Comparison of ENCODE assay signal across 17 cellular contexts in the genomic region with DNA sequence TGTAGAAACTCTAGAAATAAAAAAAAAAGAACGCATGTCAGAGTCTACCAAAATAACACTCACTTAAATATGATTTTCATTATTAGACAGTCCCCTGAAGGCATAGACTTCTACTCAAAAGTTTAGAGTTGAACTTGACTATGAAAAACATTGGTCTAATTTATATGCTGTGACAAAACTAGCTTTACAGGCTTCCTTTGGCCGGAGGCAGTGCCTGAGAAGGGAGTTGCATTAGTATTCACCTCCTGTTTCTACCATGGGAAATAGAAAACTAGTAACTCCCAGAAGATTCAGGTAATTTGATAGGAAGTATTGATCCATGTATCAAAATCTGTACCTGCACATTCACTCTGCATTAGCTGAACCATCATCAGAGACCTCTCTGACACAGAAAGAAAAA.
DNase-seq lines count a peak whose midpoint lies in the region; ATAC-seq, FAIRE-seq and TF ChIP-seq lines count a peak whose summit lies in the region.
"Had no signal": no experiment of that assay in that cellular context is flagged by ENCODE, and none has a peak within 500 bp of the region (broad histone marks: within the 10 kb centered on the region; RNA-seq: fewer than 3 reads in every experiment).

No MANE protein-coding gene starts in this region.

- no peaks in the 10 kb centered on the region for H3K27me3 ChIP-seq in hepatocyte
- H3K27me3 ChIP-seq: MG63, neutrophil, right lobe of liver had no signal

- peak overlapping the region; percentile 16; the same call in 1 of the 2 replicates for H3K27ac Mint-ChIP-seq in WTC11
- no peak overlapping the region for H3K27ac Mint-ChIP-seq in activated T-cell treated with anti-CD3 and anti-CD28 coated beads, Interleukin-2, amount 50 U/mL, for 72 hours
- H3K27ac Mint-ChIP-seq: activated CD4-positive, alpha-beta T cell treated with anti-CD3 and anti-CD28 coated beads, Interleukin-2, amount 10 ng/mL, durations not matched to agents 24 days and 14 days had no signal

- no peaks in the 10 kb centered on the region for H3K36me3 ChIP-seq in HEK293 (ENCODE audit: control insufficient read depth in 2 of 2, insufficient read depth in 1 of 2, low read length in 2 of 2)
- H3K36me3 ChIP-seq in hepatocyte (replicated peaks; ENCODE audit: insufficient read depth, low read depth): no peaks in the 10 kb centered on the region
- H3K36me3 ChIP-seq: MG63, neutrophil, right lobe of liver had no signal

- H3K4me3 ChIP-seq in HEK293 (ENCODE audit: low read depth, low read length): no peak overlapping the region
- H3K4me3 ChIP-seq in hepatocyte: no peak overlapping the region
- H3K4me3 ChIP-seq: MG63, right lobe of liver had no signal

- H3K79me2 ChIP-seq in hepatocyte: peaks cover 58% of the 10 kb centered on the region

- H3K9me3 ChIP-seq in HEK293 (ENCODE audit: control insufficient read depth, insufficient read depth, low read depth, low read length): no peaks in the 10 kb centered on the region
- H3K9me3 ChIP-seq in hepatocyte (ENCODE audit: low read depth): no peaks in the 10 kb centered on the region
- H3K9me3 ChIP-seq: MG63, neutrophil, right lobe of liver had no signal

- H3K4me2 ChIP-seq in hepatocyte: peak overlapping the region; percentile 57

- 45% methylated on average over 2 of the region's 2 CpGs for WGBS in hepatocyte (ENCODE audit: low lambda C conversion rate, missing lambda C conversion rate)

- CTCF ChIA-PET in HEK293 (lab: Yijun Ruan, JAX) (interaction anchor here (0.6 to 1.1 kb wide), 2 partner anchors 39 to 281 kb away, joined by 3 read pairs; no protein-coding TSS in a partner anchor), WTC11 (lab: Charles Lee) (interaction anchor here (0.8 kb wide), 1 partner anchor 13 kb away, joined by 3 read pairs; no protein-coding TSS in a partner anchor)

- TF ChIP-seq CTCF in HEK293 (tag by site-specific recombination; IDR thresholded peaks at IDR 0.05) (no peak), WTC11 (IDR thresholded peaks at IDR 0.05) (no peak), hepatocyte (IDR thresholded peaks at IDR 0.05; ENCODE audit: poor library complexity) (no peak)

- no peak overlapping the region for H3K27ac ChIP-seq in HEK293 (ENCODE audit: extremely low read depth, low read depth, low read length)
- H3K27ac ChIP-seq in hepatocyte: peak overlapping the region; percentile 80
- H3K27ac ChIP-seq: neutrophil, right lobe of liver had no signal

- H3K27me3 Mint-ChIP-seq in WTC11 (ENCODE audit: low read depth): no peaks in the 10 kb centered on the region
- H3K27me3 Mint-ChIP-seq in activated T-cell treated with anti-CD3 and anti-CD28 coated beads, Interleukin-2, amount 50 U/mL, for 72 hours (ENCODE audit: low read depth): no peaks in the 10 kb centered on the region
- H3K27me3 Mint-ChIP-seq: activated CD4-positive, alpha-beta T cell treated with anti-CD3 and anti-CD28 coated beads, Interleukin-2, amount 10 ng/mL, durations not matched to agents 24 days and 14 days had no signal

- peaks cover 39% of the 10 kb centered on the region for H3K4me1 Mint-ChIP-seq in WTC11
- H3K4me1 Mint-ChIP-seq in activated T-cell treated with anti-CD3 and anti-CD28 coated beads, Interleukin-2, amount 50 U/mL, for 72 hours (ENCODE audit: low read depth): peaks cover 17% of the 10 kb centered on the region

- no peaks in the 10 kb centered on the region for H4K20me1 ChIP-seq in hepatocyte (ENCODE audit: insufficient read depth, poor library complexity, severe bottlenecking)

- no peaks in the 10 kb centered on the region for H3K9me2 ChIP-seq in hepatocyte (replicated peaks; ENCODE audit: insufficient read depth)

- H3K4me3 Mint-ChIP-seq in WTC11: no peak overlapping the region
- H3K4me3 Mint-ChIP-seq in activated T-cell treated with anti-CD3 and anti-CD28 coated beads, Interleukin-2, amount 50 U/mL, for 72 hours: no peak overlapping the region
- H3K4me3 Mint-ChIP-seq: activated CD4-positive, alpha-beta T cell treated with anti-CD3 and anti-CD28 coated beads, Interleukin-2, amount 10 ng/mL, durations not matched to agents 24 days and 14 days had no signal

- FAIRE-seq in frontal cortex (lab: Jason Lieb, UNC): no peak

- H3K9me3 Mint-ChIP-seq in WTC11: no peaks in the 10 kb centered on the region
- H3K9me3 Mint-ChIP-seq in activated T-cell treated with anti-CD3 and anti-CD28 coated beads, Interleukin-2, amount 50 U/mL, for 72 hours: peaks cover 0 to 2% of the 10 kb centered on the region in 2 donors
- H3K9me3 Mint-ChIP-seq: activated CD4-positive, alpha-beta T cell treated with anti-CD3 and anti-CD28 coated beads, Interleukin-2, amount 10 ng/mL, durations not matched to agents 24 days and 14 days had no signal

- POLR2A ChIA-PET in HEK293 (lab: Yijun Ruan, JAX) (no interaction called here), WTC11 (lab: Charles Lee) (no interaction called here)

- no peak; the same call in 1 of the 2 replicates for ATAC-seq in WTC11
- ATAC-seq in activated T-cell treated with anti-CD3 and anti-CD28 coated beads, Interleukin-2, amount 50 U/mL, for 72 hours (replicated peaks in 1 of 2): no peak

- no peak overlapping the region for H2AFZ ChIP-seq in hepatocyte

- DNase-seq in WTC11 (ENCODE audit: low spot score) (no peak), hepatocyte (ENCODE audit: low spot score) (peak; percentile 28), renal cortical epithelial cell (ENCODE audit: low read depth) (peak; percentile 32), frontal cortex (ENCODE audit: low spot score in 2 of 2) (no peak), hepatic stellate cell (ENCODE audit: low spot score) (no peak), mucosa of gallbladder (ENCODE audit: low spot score) (no peak)
- DNase-seq in activated T-cell treated with anti-CD3 and anti-CD28 coated beads, Interleukin-2, amount 50 U/mL, for 72 hours: no peak
- DNase-seq: activated CD4-positive, alpha-beta T cell treated with anti-CD3 and anti-CD28 coated beads, Interleukin-2, amount 10 ng/mL, durations not matched to agents 24 days and 14 days; activated CD8-positive, alpha-beta memory T cell treated with anti-CD3 and anti-CD28 coated beads, Interleukin-2, amount 50 U/mL, for 4 hours; activated gamma-delta T cell treated with Interleukin-2 at 50 U/mL for 16 hours; amygdala; DND-41; MG63; right lobe of liver; stimulated activated naive CD4-positive, alpha-beta T cell treated with Interleukin-2 at 50 U/mL for 16 hours had no signal

- H3K36me3 Mint-ChIP-seq in WTC11: no peaks in the 10 kb centered on the region
- H3K36me3 Mint-ChIP-seq in activated T-cell treated with anti-CD3 and anti-CD28 coated beads, Interleukin-2, amount 50 U/mL, for 72 hours (ENCODE audit: insufficient read depth in 2 of 2): no peaks in the 10 kb centered on the region

- H3K4me1 ChIP-seq in HEK293 (ENCODE audit: control insufficient read depth, insufficient read depth, low read length) (peaks cover 10% of the 10 kb centered on the region), hepatocyte (ENCODE audit: insufficient read depth) (peaks cover 43% of the 10 kb centered on the region)

TF ChIP-seq in HEK293, 187 proteins besides CTCF, POLR2A, EP300 and RAD21 (continues in another document):
- TF ChIP-seq, protein P1, sequence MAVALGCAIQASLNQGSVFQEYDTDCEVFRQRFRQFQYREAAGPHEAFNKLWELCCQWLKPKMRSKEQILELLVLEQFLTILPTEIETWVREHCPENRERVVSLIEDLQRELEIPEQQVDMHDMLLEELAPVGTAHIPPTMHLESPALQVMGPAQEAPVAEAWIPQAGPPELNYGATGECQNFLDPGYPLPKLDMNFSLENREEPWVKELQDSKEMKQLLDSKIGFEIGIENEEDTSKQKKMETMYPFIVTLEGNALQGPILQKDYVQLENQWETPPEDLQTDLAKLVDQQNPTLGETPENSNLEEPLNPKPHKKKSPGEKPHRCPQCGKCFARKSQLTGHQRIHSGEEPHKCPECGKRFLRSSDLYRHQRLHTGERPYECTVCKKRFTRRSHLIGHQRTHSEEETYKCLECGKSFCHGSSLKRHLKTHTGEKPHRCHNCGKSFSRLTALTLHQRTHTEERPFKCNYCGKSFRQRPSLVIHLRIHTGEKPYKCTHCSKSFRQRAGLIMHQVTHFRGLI (tag by site-specific recombination; IDR thresholded peaks at IDR 0.05): no peak
- TF ChIP-seq REPIN1 (tag by site-specific recombination; IDR thresholded peaks at IDR 0.05; ENCODE audit: low read depth) (no peak), ZNF341 (tag by site-specific recombination; IDR thresholded peaks at IDR 0.05; ENCODE audit: low read depth) (no peak), ZSCAN30 (tag by site-specific recombination; IDR thresholded peaks at IDR 0.05) (no peak)

TF ChIP-seq in WTC11, 78 proteins besides CTCF, POLR2A, EP300 and RAD21 (continues in another document):
- TF ChIP-seq NR2C2 (CRISPR knock-in tag; IDR thresholded peaks at IDR 0.05): no peak
- no peak for TF ChIP-seq OVOL2 (CRISPR knock-in tag; IDR thresholded peaks at IDR 0.05; ENCODE audit: borderline replicate concordance)
- TF ChIP-seq, protein P2, sequence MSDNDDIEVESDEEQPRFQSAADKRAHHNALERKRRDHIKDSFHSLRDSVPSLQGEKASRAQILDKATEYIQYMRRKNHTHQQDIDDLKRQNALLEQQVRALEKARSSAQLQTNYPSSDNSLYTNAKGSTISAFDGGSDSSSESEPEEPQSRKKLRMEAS (CRISPR knock-in tag; IDR thresholded peaks at IDR 0.05): no peak
- no peak for TF ChIP-seq NFATC4 (CRISPR knock-in tag; IDR thresholded peaks at IDR 0.05)

Comparison
In these comparisons a context has a peak if more than half of its experiments do, and no peak if none do; other contexts are left out.
1. DNase-seq: peak in hepatocyte (single experiment) and renal cortical epithelial cell (single experiment); none in WTC11 (single experiment), frontal cortex (0 of 2), hepatic stellate cell (single experiment), activated T-cell treated with anti-CD3 and anti-CD28 coated beads, Interleukin-2, amount 50 U/mL, for 72 hours (0 of 2) and mucosa of gallbladder (single experiment).